Comparison of ENCODE assay signal across 8 cellular contexts in the genomic region with DNA sequence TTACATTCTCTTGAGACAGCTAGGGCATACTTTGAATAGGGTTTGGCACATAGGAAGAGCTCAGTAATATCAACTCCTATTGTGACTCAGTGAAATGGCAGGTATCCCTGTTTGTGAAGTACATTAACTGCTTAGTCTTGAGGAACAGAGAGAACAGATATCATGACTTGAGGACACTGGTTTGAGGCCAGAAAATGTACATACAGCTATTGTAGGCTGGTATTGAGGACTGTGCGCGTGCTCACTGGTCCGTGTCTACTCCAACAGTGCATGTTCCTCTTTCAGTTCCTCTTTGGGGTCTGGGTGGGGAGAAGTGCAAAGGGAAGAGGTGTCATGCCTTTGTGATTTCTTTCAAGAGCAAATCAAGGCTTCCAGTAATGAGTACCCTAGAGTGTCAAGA. TPM values are rescaled to one million over a fixed set of nuclear protein-coding genes. Genes with fewer than 3 reads are reported as not detected.
DNase-seq lines count a peak whose midpoint lies in the region; ATAC-seq and TF ChIP-seq lines count a peak whose summit lies in the region.

No MANE protein-coding gene starts in this region.

- H3K23me2 ChIP-seq in H9 (ENCODE audit: insufficient read length, low read depth, low read length, poor library complexity, severe bottlenecking): no peaks in the 10 kb centered on the region

- BruUV-seq in mammary epithelial cell (replicated peaks; lab: Mats Ljungman, UMichigan): no TSS peak
- no TSS peak for BruUV-seq in A673 (replicated peaks; lab: Mats Ljungman, UMichigan)

- TF ChIP-seq CTCF in mammary epithelial cell (conservative IDR thresholded peaks at IDR 0.05 in 1 of 2, IDR thresholded peaks at IDR 0.05 in 1 of 2; ENCODE audit: extremely low read depth in 1 of 2, insufficient read depth in 1 of 2, low read depth in 1 of 2, low read length in 2 of 2) (no peak), A673 (conservative IDR thresholded peaks at IDR 0.05; ENCODE audit: low read depth, low read length) (no peak), H9 (conservative IDR thresholded peaks at IDR 0.05) (no peak)

- H2AK5ac ChIP-seq in H9 (ENCODE audit: insufficient read length, low read length): no peak overlapping the region

- no peak overlapping the region for H3K4me3 Mint-ChIP-seq in stimulated activated memory B cell treated with anti-CD40 and anti-IgM and Interleukin-4, amounts not matched to agents 10 μg/mL and 1 μg/mL and 100 μg/mL, for 72 hours
- H3K4me3 Mint-ChIP-seq in H9: no peak overlapping the region

- no peaks in the 10 kb centered on the region for H3K27me3 Mint-ChIP-seq in stimulated activated memory B cell treated with anti-CD40 and anti-IgM and Interleukin-4, amounts not matched to agents 10 μg/mL and 1 μg/mL and 100 μg/mL, for 72 hours
- peaks cover 7% of the 10 kb centered on the region for H3K27me3 Mint-ChIP-seq in H9 (ENCODE audit: low read depth)

- peak overlapping the region; percentile 74 for H3K27ac Mint-ChIP-seq in stimulated activated memory B cell treated with anti-CD40 and anti-IgM and Interleukin-4, amounts not matched to agents 10 μg/mL and 1 μg/mL and 100 μg/mL, for 72 hours
- H3K27ac Mint-ChIP-seq in H9: no peak overlapping the region; a peak in 1 of 7 replicates

- in situ Hi-C loops in mammary epithelial cell (cut with MboI; ENCODE audit: low sequenced_read_pairs in 2 of 2): no loop called here

- no peak overlapping the region for H2BK15ac ChIP-seq in H9 (ENCODE audit: low read depth, low read length)

- peaks cover 4% of the 10 kb centered on the region for H3K9me3 Mint-ChIP-seq in stimulated activated memory B cell treated with anti-CD40 and anti-IgM and Interleukin-4, amounts not matched to agents 10 μg/mL and 1 μg/mL and 100 μg/mL, for 72 hours
- peaks cover 19 to 26% of the 10 kb centered on the region in 2 experiments for H3K9me3 Mint-ChIP-seq in H9

- no peak overlapping the region for H4K5ac ChIP-seq in H9 (ENCODE audit: insufficient read length, low read depth, low read length)

- H3K9me3 ChIP-seq in mammary epithelial cell (replicated peaks; ENCODE audit: insufficient read depth, low read length) (peaks cover 4% of the 10 kb centered on the region), A673 (ENCODE audit: low read depth, low read length, poor library complexity, severe bottlenecking) (no peaks in the 10 kb centered on the region), H9 (ENCODE audit: control insufficient read depth, low read depth, low read length) (no peaks in the 10 kb centered on the region)

- no peaks in the 10 kb centered on the region for H3K79me1 ChIP-seq in H9 (ENCODE audit: insufficient read depth, low read depth, low read length, poor library complexity, severe bottlenecking)

- H3K18ac ChIP-seq in H9 (ENCODE audit: insufficient read length, low read depth, low read length): no peak overlapping the region

- no peak overlapping the region for H2BK5ac ChIP-seq in H9 (ENCODE audit: insufficient read length, low read length)

- intact Hi-C loops in mammary epithelial cell (cut with micrococcal nuclease) (no loop called here), A673 (cut with micrococcal nuclease; ENCODE audit: unreplicated experiment) (no loop called here)

- no peaks in the 10 kb centered on the region for H3K27me3 ChIP-seq in mammary epithelial cell (ENCODE audit: insufficient read depth, low read length)
- H3K27me3 ChIP-seq in A673 (replicated peaks; ENCODE audit: insufficient read depth, low read depth, low read length, poor library complexity): no peaks in the 10 kb centered on the region
- no peaks in the 10 kb centered on the region for H3K27me3 ChIP-seq in H9 (ENCODE audit: insufficient read depth, low read length)

- no peak overlapping the region for H3K23ac ChIP-seq in H9 (ENCODE audit: insufficient read length, low read depth, low read length)

- H3K4me2 ChIP-seq in mammary epithelial cell (ENCODE audit: insufficient read depth, low read depth, low read length) (no peak overlapping the region), H9 (ENCODE audit: insufficient read depth, insufficient read length, low read length) (no peak overlapping the region)

- H2AFZ ChIP-seq in mammary epithelial cell (ENCODE audit: low read depth, low read length) (no peak overlapping the region), H9 (ENCODE audit: low read length) (no peak overlapping the region)

- H3K79me2 ChIP-seq in mammary epithelial cell (ENCODE audit: insufficient read depth, low read length) (no peaks in the 10 kb centered on the region), H9 (ENCODE audit: insufficient read depth, low read length) (no peaks in the 10 kb centered on the region)

- CTCF ChIA-PET in mammary epithelial cell (lab: Charles Lee; ENCODE audit: low non-redundant PET): interaction anchor here (0.6 to 0.7 kb wide), 2 partner anchors 34 to 1623 kb away, joined by 3 to 4 read pairs; partner anchors contain the start of gene TBC1D9
- CTCF ChIA-PET in A673 (lab: Charles Lee): no interaction called here

- peaks cover 13% of the 10 kb centered on the region for H3K36me3 Mint-ChIP-seq in stimulated activated memory B cell treated with anti-CD40 and anti-IgM and Interleukin-4, amounts not matched to agents 10 μg/mL and 1 μg/mL and 100 μg/mL, for 72 hours
- peaks cover 4 to 13% (median 5%) of the 10 kb centered on the region in 3 experiments; a peak in 5 of 7 replicates for H3K36me3 Mint-ChIP-seq in H9 (ENCODE audit: insufficient read depth in 1 of 3, low read depth in 3 of 3)

- H3K9ac ChIP-seq in mammary epithelial cell (ENCODE audit: insufficient read depth, low read length) (no peak overlapping the region), H9 (ENCODE audit: extremely low read depth, insufficient read length, low read length) (no peak overlapping the region)

- peak; percentile 46 to 65 for ATAC-seq in activated CD4-positive, CD25-positive, alpha-beta regulatory T cell treated with anti-CD3 and anti-CD28 coated beads, Interleukin-2, amount 50 U/mL, for 24 hours
- peak; percentile 90 for ATAC-seq in HG03139 (IDR thresholded peaks at IDR 0.05; ENCODE audit: unreplicated experiment)
- peak; percentile 98 for ATAC-seq in stimulated activated memory B cell treated with anti-CD40 and anti-IgM and Interleukin-4, amounts not matched to agents 10 μg/mL and 1 μg/mL and 100 μg/mL, for 72 hours

- 100% methylated on average over 3 of the region's 3 CpGs for WGBS in mammary epithelial cell (ENCODE audit: low coverage, missing lambda C conversion rate)
- WGBS in H9 (ENCODE audit: extremely low coverage, insufficient read length, low lambda C conversion rate): no CpG with 5 or more reads among the region's 3 CpGs

- H3K36me3 ChIP-seq in mammary epithelial cell (ENCODE audit: insufficient read depth, low read length) (no peaks in the 10 kb centered on the region), A673 (ENCODE audit: insufficient read depth, low read length, poor library complexity, severe bottlenecking) (no peaks in the 10 kb centered on the region)

- no peak overlapping the region for H3T11ph ChIP-seq in H9 (ENCODE audit: low read length)

- H3K4me1 Mint-ChIP-seq in stimulated activated memory B cell treated with anti-CD40 and anti-IgM and Interleukin-4, amounts not matched to agents 10 μg/mL and 1 μg/mL and 100 μg/mL, for 72 hours: peaks cover 83% of the 10 kb centered on the region
- H3K4me1 Mint-ChIP-seq in H9: peaks cover 5 to 6% of the 10 kb centered on the region in 2 experiments

- no peak overlapping the region for H3K4ac ChIP-seq in H9 (ENCODE audit: low read depth, low read length)

- POLR2A ChIA-PET in A673 (lab: Charles Lee; ENCODE audit: low non-redundant PET): no interaction called here

- no peak overlapping the region for H3K14ac ChIP-seq in H9 (ENCODE audit: insufficient read depth, low read length)

- no peak for DNase-seq in activated CD4-positive, CD25-positive, alpha-beta regulatory T cell (lab: John Stamatoyannopoulos, UW)
- DNase-seq in mammary epithelial cell (peak; percentile 3), A673 (ENCODE audit: low spot score) (no peak), H9 (no peak)
- DNase-seq in activated CD4-positive, alpha-beta T cell treated with anti-CD3 and anti-CD28 coated beads for 48 hours: no peak

- no peak overlapping the region for H2BK120ac ChIP-seq in H9 (ENCODE audit: low read depth, low read length, poor library complexity, severe bottlenecking)

- no peaks in the 10 kb centered on the region for H4K20me1 ChIP-seq in mammary epithelial cell (ENCODE audit: insufficient read depth, low read length)
- no peaks in the 10 kb centered on the region for H4K20me1 ChIP-seq in H9 (ENCODE audit: control insufficient read depth, insufficient read depth, insufficient read length)

- H3K4me1 ChIP-seq in mammary epithelial cell (ENCODE audit: insufficient read depth, low read length): peaks cover 7% of the 10 kb centered on the region
- H3K4me1 ChIP-seq in A673 (ENCODE audit: insufficient read depth, low read length, poor library complexity, severe bottlenecking): no peaks in the 10 kb centered on the region
- no peaks in the 10 kb centered on the region; the same call in 1 of the 2 replicates for H3K4me1 ChIP-seq in H9 (ENCODE audit: insufficient read depth, low read length)

- H2BK12ac ChIP-seq in H9 (ENCODE audit: insufficient read length, low read depth, low read length): no peak overlapping the region

- dilution Hi-C loops in mammary epithelial cell (cut with HindIII; ENCODE audit: low sequenced_read_pairs): no loop called here

- no peak overlapping the region for H4K91ac ChIP-seq in H9 (ENCODE audit: insufficient read length, low read depth, low read length)

- H4K8ac ChIP-seq in H9 (replicated peaks; ENCODE audit: insufficient read length, low read depth, low read length): no peak overlapping the region

- H3K56ac ChIP-seq in H9 (ENCODE audit: insufficient read length, low read depth, low read length): no peak overlapping the region

- H3K27ac ChIP-seq in mammary epithelial cell (ENCODE audit: insufficient read depth, low read depth, low read length): no peak overlapping the region
- no peak overlapping the region for H3K27ac ChIP-seq in A673 (ENCODE audit: low read depth, low read length, poor library complexity, severe bottlenecking)
- no peak overlapping the region for H3K27ac ChIP-seq in H9 (ENCODE audit: insufficient read length, low read depth, low read length)

- no peak overlapping the region for H3K4me3 ChIP-seq in mammary epithelial cell (replicated peaks in 1 of 3; ENCODE audit: insufficient read depth in 1 of 3, low read depth in 2 of 3, low read length in 3 of 3)
- no peak overlapping the region for H3K4me3 ChIP-seq in A673 (ENCODE audit: low read depth, low read length, poor library complexity, severe bottlenecking)

- H2BK20ac ChIP-seq in H9 (ENCODE audit: low read depth, low read length, poor library complexity, severe bottlenecking): no peak overlapping the region

RNA-seq across cellular contexts. Expression of gene TBC1D9, which starts 34.6 kb away (rescaled TPM):
- total RNA-seq in mammary epithelial cell: 10 to 100 TPM; 23.5 to 42.8 TPM
- 12.8 TPM for polyA plus RNA-seq in mammary epithelial cell
- 27.8 TPM for polyA minus RNA-seq in mammary epithelial cell
- 20.6 and 22.4 TPM in 2 replicates for total RNA-seq in A673 (2021)
- 0.63 and 0.86 TPM in 2 replicates for total RNA-seq in H9 (2021)

Comparison
In these comparisons a context has a peak if more than half of its experiments do, and no peak if none do; other contexts are left out.
1. RNA of gene TBC1D9, which starts 34.6 kb away (total RNA-seq): 23.5 to 42.8 TPM in mammary epithelial cell and 20.6 to 22.4 TPM in A673; 0.63 to 0.86 TPM in H9; every median in the first group is over 10 times any median in the second.
2. Peak in every context shown above with its lines, with median percentiles within 50 percentile points of each other: ATAC-seq.